ENCODE assay signal across 14 cellular contexts in genomic region chr18:50182516-50182915, GRCh38. TPM values are rescaled to one million over a fixed set of nuclear protein-coding genes. Genes with fewer than 3 reads are reported as not detected.
A peak's percentile ranks its signal among the peaks of the same experiment; 100 is the strongest.
DNase-seq lines count a peak whose midpoint lies in the region.
"Had no signal": no experiment of that assay in that cellular context is flagged by ENCODE, and none has a peak within 500 bp of the region (broad histone marks: within the 10 kb centered on the region; RNA-seq: fewer than 3 reads in every experiment).

No MANE protein-coding gene starts in this region.

- no peak overlapping the region for H3K4me3 Mint-ChIP-seq in activated naive CD4-positive, alpha-beta T cell treated with anti-CD3 and anti-CD28 coated beads, Interleukin-2, amount 10 ng/mL, durations not matched to agents 7 days and 5 days
- H3K4me3 Mint-ChIP-seq: CD4-positive, alpha-beta memory T cell; H9 had no signal

- CTCF ChIA-PET in activated naive CD4-positive, alpha-beta T cell treated with anti-CD3 and anti-CD28 coated beads, Interleukin-2, amount 10 ng/mL, durations not matched to agents 7 days and 5 days (lab: Charles Lee): no interaction called here

- no peaks in the 10 kb centered on the region for H3K36me3 Mint-ChIP-seq in activated naive CD4-positive, alpha-beta T cell treated with anti-CD3 and anti-CD28 coated beads, Interleukin-2, amount 10 ng/mL, durations not matched to agents 7 days and 5 days
- H3K36me3 Mint-ChIP-seq: CD4-positive, alpha-beta memory T cell had no signal

- H3K27me3 Mint-ChIP-seq in activated naive CD4-positive, alpha-beta T cell treated with anti-CD3 and anti-CD28 coated beads, Interleukin-2, amount 10 ng/mL, durations not matched to agents 7 days and 5 days: peaks cover 12% of the 10 kb centered on the region

- H3K4me1 Mint-ChIP-seq in activated naive CD4-positive, alpha-beta T cell treated with anti-CD3 and anti-CD28 coated beads, Interleukin-2, amount 10 ng/mL, durations not matched to agents 7 days and 5 days: no peaks in the 10 kb centered on the region
- H3K4me1 Mint-ChIP-seq: CD4-positive, alpha-beta memory T cell had no signal

- H3K9me3 Mint-ChIP-seq in activated naive CD4-positive, alpha-beta T cell treated with anti-CD3 and anti-CD28 coated beads, Interleukin-2, amount 10 ng/mL, durations not matched to agents 7 days and 5 days: no peaks in the 10 kb centered on the region
- H3K9me3 Mint-ChIP-seq: CD4-positive, alpha-beta memory T cell; H9 had no signal

- DNase-seq in DMS 273 (lab: John Stamatoyannopoulos, UW; ENCODE audit: unreplicated experiment) (peak; percentile 44), DMS 273 treated with DMSO at 0.1 percent for 48 hours (lab: John Stamatoyannopoulos, UW) (no peak), NCI-H446 treated with DMSO at 0.1 percent for 48 hours (lab: John Stamatoyannopoulos, UW) (peak; percentile 17), cerebellum (ENCODE audit: low spot score) (peak; percentile 81), hypothalamus (lab: John Stamatoyannopoulos, UW) (no peak)
- no peak for DNase-seq in activated CD4-positive, CD25-positive, alpha-beta regulatory T cell (lab: John Stamatoyannopoulos, UW)
- no peak for DNase-seq in activated naive CD4-positive, alpha-beta T cell treated with anti-CD3 and anti-CD28 coated beads, Interleukin-2, amount 10 ng/mL, durations not matched to agents 7 days and 5 days
- DNase-seq: AML-193; CD4-positive, alpha-beta memory T cell; DMS53; DND-41; EL; H9; IMR-90 had no signal

- H3K27ac Mint-ChIP-seq in activated naive CD4-positive, alpha-beta T cell treated with anti-CD3 and anti-CD28 coated beads, Interleukin-2, amount 10 ng/mL, durations not matched to agents 7 days and 5 days: no peak overlapping the region
- H3K27ac Mint-ChIP-seq: CD4-positive, alpha-beta memory T cell; H9 had no signal

RNA-seq across cellular contexts. Expression of gene MYO5B, which starts 12.4 kb away (rescaled TPM):
- 5.5 TPM for total RNA-seq in cerebellum
- total RNA-seq: CD4-positive, alpha-beta memory T cell had no signal

Comparison
In these comparisons a context has a peak if more than half of its experiments do, and no peak if none do; other contexts are left out.
1. DNase-seq: peak in DMS 273 (single experiment), NCI-H446 treated with DMSO at 0.1 percent for 48 hours (single experiment) and cerebellum (single experiment); none in DMS 273 treated with DMSO at 0.1 percent for 48 hours (single experiment), activated CD4-positive, CD25-positive, alpha-beta regulatory T cell (0 of 4), activated naive CD4-positive, alpha-beta T cell treated with anti-CD3 and anti-CD28 coated beads, Interleukin-2, amount 10 ng/mL, durations not matched to agents 7 days and 5 days (single experiment) and hypothalamus (0 of 51).